32 cellular contexts compared by ENCODE assay signal in the genomic region with DNA sequence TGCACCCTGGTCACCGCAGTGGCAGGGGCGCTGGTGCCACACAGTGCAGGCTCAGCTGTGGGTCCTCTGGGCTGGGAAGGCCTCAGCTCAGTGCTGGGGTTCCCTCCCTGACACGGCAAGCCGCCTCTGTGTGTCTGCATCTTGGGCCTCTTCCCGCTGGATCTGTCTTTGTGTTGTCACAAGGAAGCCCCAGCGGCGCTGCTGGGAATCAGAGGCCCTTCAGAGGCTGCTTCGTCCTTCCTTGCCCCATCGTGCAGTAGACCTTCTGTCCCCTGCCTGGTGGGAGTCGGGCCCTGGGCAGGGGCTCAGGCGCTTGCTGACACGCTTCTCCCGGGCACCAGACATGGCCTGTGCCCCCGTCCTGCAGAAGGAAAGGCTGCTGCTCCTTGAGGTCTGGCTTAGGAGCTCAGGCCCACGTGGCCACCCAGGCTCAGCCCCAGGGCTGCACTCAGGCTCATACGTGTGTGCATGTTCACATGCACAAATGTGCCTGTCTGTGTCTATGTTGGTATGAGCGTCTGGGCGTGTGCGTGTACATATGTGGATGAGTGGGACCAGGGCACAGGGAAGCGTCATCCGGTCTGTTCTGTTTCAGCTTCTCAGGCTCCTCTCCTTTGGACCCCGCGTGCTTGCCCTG. TPM values are rescaled to one million over a fixed set of nuclear protein-coding genes. Genes with fewer than 3 reads are reported as not detected.
DNase-seq lines count a peak whose midpoint lies in the region; ATAC-seq, FAIRE-seq and TF ChIP-seq lines count a peak whose summit lies in the region.
"Had no signal": no experiment of that assay in that cellular context is flagged by ENCODE, and none has a peak within 500 bp of the region (broad histone marks: within the 10 kb centered on the region; RNA-seq: fewer than 3 reads in every experiment).

No MANE protein-coding gene starts in this region.

- no TSS peak for BruUV-seq in K562 (replicated peaks; lab: Mats Ljungman, UMichigan)

- no peaks in the 10 kb centered on the region for H3K79me2 ChIP-seq in K562 (ENCODE audit: control insufficient read depth, insufficient read depth, low read length)

- no peak for TF ChIP-seq RAD21 in K562 (CRISPR knock-in tag; conservative IDR thresholded peaks at IDR 0.05 in 1 of 2, IDR thresholded peaks at IDR 0.05 in 1 of 2)

- intact Hi-C loops in Right ventricle myocardium inferior (cut with DNase I) = no loop called here
- intact Hi-C loops in Right ventricle myocardium superior (cut with DNase I) = no loop called here
- intact Hi-C loops in K562 (cut with micrococcal nuclease) = no loop called here
- intact Hi-C loops in mucosa of descending colon (cut with DNase I, micrococcal nuclease) = no loop called here

- ATAC-seq in Right ventricle myocardium inferior (no peak), Right ventricle myocardium superior (ENCODE audit: poor library complexity) (no peak), K562 (no peak), mucosa of descending colon (peak; percentile 8), GM18511 (IDR thresholded peaks at IDR 0.05; ENCODE audit: unreplicated experiment) (no peak), GM21529 (IDR thresholded peaks at IDR 0.05; ENCODE audit: unreplicated experiment) (no peak)
- ATAC-seq: WTC11 had no signal

- CTCF ChIA-PET in K562 (lab: Yijun Ruan, JAX; ENCODE audit: low intra/inter-chr PET ratio) = no interaction called here

- TF ChIP-seq CTCF in K562 (IDR thresholded peaks at IDR 0.05 in 2 of 3, conservative IDR thresholded peaks at IDR 0.05 in 1 of 3; ENCODE audit: insufficient read depth in 2 of 3, low read depth in 1 of 3, low read length in 3 of 3) = no peak
- no peak for TF ChIP-seq CTCF in mucosa of descending colon (IDR thresholded peaks at IDR 0.05)

- H3K27ac ChIP-seq in K562 (ENCODE audit: extremely low read depth, low read depth, low read length) = no peak overlapping the region
- H3K27ac ChIP-seq: HL-60, KMS-11, prostate gland, SK-N-MC, suprapubic skin had no signal

- TF ChIP-seq POLR2A in K562 (conservative IDR thresholded peaks at IDR 0.05) = no peak

- H3K9ac ChIP-seq in K562 (ENCODE audit: insufficient read depth in 1 of 2, low read depth in 2 of 2, low read length in 2 of 2) = peak overlapping the region in 1 of 2 experiments; percentile 20; a peak in 2 of 4 replicates
- H3K9ac ChIP-seq: KMS-11 had no signal

- H2AFZ ChIP-seq in K562 (ENCODE audit: low read depth, low read length) = no peak overlapping the region

- H3K4me3 ChIP-seq in K562 = no peak overlapping the region
- H3K4me3 ChIP-seq in mucosa of descending colon = no peak overlapping the region
- H3K4me3 ChIP-seq: prostate gland, SK-N-MC, suprapubic skin had no signal

- in situ Hi-C loops in K562 (cut with MboI) = no loop called here

- H4K20me1 ChIP-seq in K562 (replicated peaks; ENCODE audit: control insufficient read depth, insufficient read depth, low read length) = no peaks in the 10 kb centered on the region

- FAIRE-seq in K562 (lab: Jason Lieb, UNC) = no peak
- FAIRE-seq: GM18507 had no signal

- no peaks in the 10 kb centered on the region for H3K9me1 ChIP-seq in K562 (ENCODE audit: control insufficient read depth, insufficient read depth, low read length)

- WGBS in K562 (ENCODE audit: insufficient coverage, low coverage, missing lambda C conversion rate) = 94% methylated on average over 22 of the region's 23 CpGs

- peaks cover 0 to 4% of the 10 kb centered on the region in 2 experiments; a peak in 1 of 5 replicates for H3K4me1 ChIP-seq in K562 (replicated peaks in 1 of 2; ENCODE audit: control insufficient read depth in 2 of 2, insufficient read depth in 2 of 2, low read length in 2 of 2)
- H3K4me1 ChIP-seq in mucosa of descending colon (ENCODE audit: low read depth) = no peaks in the 10 kb centered on the region
- H3K4me1 ChIP-seq: prostate gland, suprapubic skin had no signal

- POLR2A ChIA-PET in K562 (lab: Yijun Ruan, JAX) = interaction anchor here (1.2 kb wide), 1 partner anchor 9 kb away, joined by 3 read pairs; no protein-coding TSS in a partner anchor

- H3K27me3 ChIP-seq in K562 (ENCODE audit: control insufficient read depth in 2 of 2, insufficient read depth in 2 of 2, low read length in 2 of 2) = no peaks in the 10 kb centered on the region
- H3K27me3 ChIP-seq: suprapubic skin had no signal

- H3K9me3 ChIP-seq in K562 (replicated peaks; ENCODE audit: control insufficient read depth, insufficient read depth, low read depth, low read length) = no peaks in the 10 kb centered on the region
- no peaks in the 10 kb centered on the region for H3K9me3 ChIP-seq in mucosa of descending colon
- H3K9me3 ChIP-seq: prostate gland, suprapubic skin had no signal

- peaks cover 80% of the 10 kb centered on the region for H3K36me3 ChIP-seq in K562 (ENCODE audit: control insufficient read depth, insufficient read depth, low read length)
- peaks cover 4% of the 10 kb centered on the region for H3K36me3 ChIP-seq in mucosa of descending colon (ENCODE audit: low read depth)

- H3K4me2 ChIP-seq in K562 (ENCODE audit: insufficient read depth, low read length) = no peak overlapping the region
- H3K4me2 ChIP-seq: KMS-11 had no signal

- DNase-seq in Right ventricle myocardium inferior (ENCODE audit: missing footprints) = peak; percentile 32
- no peak for DNase-seq in Right ventricle myocardium superior
- no peak for DNase-seq in K562 (ENCODE audit: extremely low read depth in 1 of 4, low spot score in 3 of 4)
- DNase-seq in mucosa of descending colon = peak in 1 of 3 donors; percentile 36
- DNase-seq in putamen (ENCODE audit: low spot score) = no peak
- DNase-seq in stimulated activated CD8-positive, alpha-beta memory T cell treated with anti-CD3 and anti-CD28 coated beads, Interleukin-4, amount 100 ng/mL, for 48 hours = no peak
- DNase-seq: activated CD4-positive, alpha-beta T cell treated with anti-CD3 and anti-CD28 coated beads, Interleukin-2, amount 10 ng/mL, durations not matched to agents 24 days and 14 days; activated naive CD4-positive, alpha-beta T cell treated with anti-CD3 and anti-CD28 coated beads for 36 hours; AML-193; CD4-positive, alpha-beta memory T cell; DMS 273 treated with DMSO at 0.1 percent for 48 hours; effector memory CD4-positive, alpha-beta T cell; erythroblast; HCEC 1CT; islet precursor cell; MM.1S; NCI-H1417; NCI-H2029; NCI-H2227 treated with DMSO at 0.1 percent for 48 hours; NCI-H526; OCI-M1; stimulated activated CD4-positive, alpha-beta T cell treated with anti-CD3 and anti-CD28 coated beads, Interleukin-4, amount 100 ng/mL, for 1 hour; T-helper 1 cell had no signal

- no peak for TF ChIP-seq EP300 in K562 (IDR thresholded peaks at IDR 0.05; ENCODE audit: low read length)

TF ChIP-seq in K562, 482 proteins besides CTCF, POLR2A, EP300 and RAD21 (continues in another document):
- TF ChIP-seq MCM5 (IDR thresholded peaks at IDR 0.05; ENCODE audit: low read depth) = no peak

RNA-seq across cellular contexts. Expression of gene DIP2A, which starts 24.3 kb away (rescaled TPM):
- total RNA-seq in Right ventricle myocardium inferior (23.9 TPM), Right ventricle myocardium superior (21.6 TPM), K562 (2014; rRNA removed) (13.8 and 19.7 TPM in 2 replicates), K562 (2014; rRNA removed; fragmentation: Illumina TruSeq; extraction: Trizol) (14.9 and 19.1 TPM in 2 replicates), K562 (2015; rRNA removed; fragmentation: Illumina TruSeq; extraction: Trizol) (19.6 and 20.3 TPM in 2 replicates), K562 (2021) (31.1 and 32.3 TPM in 2 replicates), mucosa of descending colon (10 to 100 TPM; 43.8 to 56.7 (median 49.3) TPM)
- 344 and 474 TPM in 2 replicates for total RNA-seq in K562 (2011; cell fraction: chromatin; rRNA removed; ENCODE audit: low replicate concordance)
- total RNA-seq in K562 (2011; cell fraction: nucleolus; rRNA removed) = 211 and 231 TPM in 2 replicates
- 245 and 258 TPM in 2 replicates for total RNA-seq in K562 (2011; cell fraction: nucleoplasm; rRNA removed)
- polyA plus RNA-seq in K562 (2011; rRNA removed) (34.5 and 41.3 TPM in 2 replicates), K562 (2014; fragmentation: Illumina TruSeq; extraction: Trizol) (21.3 and 23.9 TPM in 2 replicates), K562 (2014; fragmentation: Nextera tagmentation; extraction: Ambion mirVana) (1 to 10 TPM; 4.3 to 4.6 TPM), K562 (2014; rRNA removed) (30.0 and 31.1 TPM in 2 replicates)
- polyA plus RNA-seq in K562 (2011; cell fraction: cytosol; rRNA removed) = 22.5 and 24.1 TPM in 2 replicates
- 167 and 196 TPM in 2 replicates for polyA plus RNA-seq in K562 (2011; cell fraction: nucleus; rRNA removed)
- 21.7 and 36.7 TPM in 2 replicates for polyA plus RNA-seq in K562 (2012)
- polyA minus RNA-seq in K562 (2011; rRNA and poly(A)+ RNA removed) = 48.3 and 48.8 TPM in 2 replicates
- 21.6 and 23.7 TPM in 2 replicates for polyA minus RNA-seq in K562 (2011; cell fraction: cytosol; rRNA and poly(A)+ RNA removed)
- 89.9 and 113 TPM in 2 replicates for polyA minus RNA-seq in K562 (2011; cell fraction: nucleus; rRNA and poly(A)+ RNA removed)
